In the genomic region with DNA sequence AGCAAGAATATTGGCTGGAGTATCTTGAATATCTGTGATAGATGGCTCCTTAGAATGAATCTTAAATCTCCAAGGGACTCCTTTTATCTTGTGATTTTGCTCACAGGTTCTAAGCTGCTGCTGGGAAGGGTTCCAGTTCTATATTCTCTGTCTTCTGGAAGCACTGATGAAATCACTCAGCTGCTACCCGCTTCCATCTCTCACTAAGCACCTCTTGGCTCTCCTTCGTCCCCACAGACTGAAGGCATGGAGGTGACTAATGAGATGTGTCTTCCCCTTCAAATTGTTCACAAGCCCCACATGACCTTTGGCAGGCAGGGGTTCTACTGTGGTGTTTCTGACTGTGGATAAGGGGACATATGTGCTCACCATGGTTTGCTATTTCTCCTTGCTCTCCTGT, we compare ENCODE assay signal across 18 cellular contexts.
DNase-seq lines count a peak whose midpoint lies in the region; ATAC-seq and TF ChIP-seq lines count a peak whose summit lies in the region.
"Had no signal": no experiment of that assay in that cellular context is flagged by ENCODE, and none has a peak within 500 bp of the region (broad histone marks: within the 10 kb centered on the region; RNA-seq: fewer than 3 reads in every experiment).

No MANE protein-coding gene starts in this region.

- H2AFZ ChIP-seq in fibroblast of lung (ENCODE audit: low read length): no peak overlapping the region

- intact Hi-C loops in activated CD4-positive, alpha-beta T cell treated with anti-CD3 and anti-CD28 coated beads, Interleukin-2, amount 10 ng/mL, durations not matched to agents 24 days and 14 days (cut with micrococcal nuclease): loop anchor here (2.0 kb wide), 1 partner anchor 23 kb away; no protein-coding TSS in a partner anchor
- intact Hi-C loops in left ventricle myocardium superior (cut with micrococcal nuclease): no loop called here

- ATAC-seq in activated T-helper 17 cell treated with anti-CD3 and anti-CD28 coated beads, Interleukin-2, amount 50 U/mL, for 72 hours (replicated peaks): peak; percentile 47
- ATAC-seq in stimulated activated effector memory CD8-positive, alpha-beta T cell treated with anti-CD3 and anti-CD28 coated beads, Interleukin-12 subunit alpha, Interleukin-12 subunit beta, amount 100 ng/mL, for 72 hours: peak; percentile 53
- no peak for ATAC-seq in left ventricle myocardium superior
- ATAC-seq: mucosa of descending colon had no signal

- no peak overlapping the region for H3K27ac ChIP-seq in fibroblast of lung (ENCODE audit: insufficient read depth, low read length)
- H3K27ac ChIP-seq: left ventricle myocardium inferior had no signal

- no peaks in the 10 kb centered on the region for H3K9me3 ChIP-seq in fibroblast of lung (ENCODE audit: control insufficient read depth, insufficient read depth, low read depth, low read length)
- H3K9me3 ChIP-seq: BE2C, HAP-1, left ventricle myocardium inferior, mucosa of descending colon had no signal

- H3K4me2 ChIP-seq in fibroblast of lung (ENCODE audit: extremely low read depth, insufficient read depth, low read length): no peak overlapping the region

- no peak overlapping the region for H3K9ac ChIP-seq in fibroblast of lung (ENCODE audit: insufficient read depth, low read length)

- H3K36me3 ChIP-seq in fibroblast of lung (ENCODE audit: control insufficient read depth, insufficient read depth, low read length): no peaks in the 10 kb centered on the region

- no peak for TF ChIP-seq CTCF in fibroblast of lung (conservative IDR thresholded peaks at IDR 0.05 in 1 of 2, IDR thresholded peaks at IDR 0.05 in 1 of 2; ENCODE audit: low read depth in 1 of 2, low read length in 2 of 2)

- DNase-seq in activated CD4-positive, alpha-beta T cell treated with anti-CD3 and anti-CD28 coated beads, Interleukin-2, amount 10 ng/mL, durations not matched to agents 24 days and 14 days: no peak
- no peak for DNase-seq in activated CD4-positive, alpha-beta T cell treated with anti-CD3 and anti-CD28 coated beads for 4 hours
- peak; percentile 4 to 61 for DNase-seq in fibroblast of lung (ENCODE audit: low read depth in 2 of 2)
- no peak for DNase-seq in stimulated activated effector memory CD8-positive, alpha-beta T cell treated with anti-CD3 and anti-CD28 coated beads, Interleukin-12 subunit alpha, Interleukin-12 subunit beta, amount 100 ng/mL, for 72 hours (ENCODE audit: low spot score in 2 of 2)
- no peak for DNase-seq in islet precursor cell
- no peak for DNase-seq in left ventricle myocardium superior
- no peak for DNase-seq in T1000 (lab: John Stamatoyannopoulos, UW)
- DNase-seq: BE2C; central memory CD4-positive, alpha-beta T cell; left ventricle myocardium inferior; mucosa of descending colon; NCI-H1105; NCI-H2107; NCI-H524; stimulated activated naive CD4-positive, alpha-beta T cell had no signal

- peaks cover 2% of the 10 kb centered on the region for H3K27me3 Mint-ChIP-seq in activated CD4-positive, alpha-beta T cell treated with anti-CD3 and anti-CD28 coated beads, Interleukin-2, amount 10 ng/mL, durations not matched to agents 24 days and 14 days
- peaks cover 9% of the 10 kb centered on the region for H3K27me3 Mint-ChIP-seq in activated T-helper 17 cell treated with anti-CD3 and anti-CD28 coated beads, Interleukin-2, amount 50 U/mL, for 72 hours
- H3K27me3 Mint-ChIP-seq: type B pancreatic cell had no signal

- no peaks in the 10 kb centered on the region for H3K4me1 ChIP-seq in fibroblast of lung (ENCODE audit: control insufficient read depth, extremely low read depth, insufficient read depth, low read length)
- H3K4me1 ChIP-seq: BE2C, HAP-1, left ventricle myocardium inferior had no signal

- H3K27me3 ChIP-seq in fibroblast of lung (ENCODE audit: control insufficient read depth, insufficient read depth, low read length): no peaks in the 10 kb centered on the region
- H3K27me3 ChIP-seq: BE2C had no signal

- peak overlapping the region; percentile 85 for H3K27ac Mint-ChIP-seq in activated CD4-positive, alpha-beta T cell treated with anti-CD3 and anti-CD28 coated beads, Interleukin-2, amount 10 ng/mL, durations not matched to agents 24 days and 14 days
- peak overlapping the region; percentile 37 for H3K27ac Mint-ChIP-seq in activated T-helper 17 cell treated with anti-CD3 and anti-CD28 coated beads, Interleukin-2, amount 50 U/mL, for 72 hours
- H3K27ac Mint-ChIP-seq in stimulated activated effector memory CD8-positive, alpha-beta T cell treated with anti-CD3 and anti-CD28 coated beads, Interleukin-12 subunit alpha, Interleukin-12 subunit beta, amount 100 ng/mL, for 72 hours: peak overlapping the region; percentile 53
- H3K27ac Mint-ChIP-seq: type B pancreatic cell had no signal

- no peaks in the 10 kb centered on the region for H3K79me2 ChIP-seq in fibroblast of lung (ENCODE audit: control insufficient read depth, insufficient read depth, low read length)

- peaks cover 27% of the 10 kb centered on the region for H3K4me1 Mint-ChIP-seq in activated CD4-positive, alpha-beta T cell treated with anti-CD3 and anti-CD28 coated beads, Interleukin-2, amount 10 ng/mL, durations not matched to agents 24 days and 14 days
- H3K4me1 Mint-ChIP-seq in activated T-helper 17 cell treated with anti-CD3 and anti-CD28 coated beads, Interleukin-2, amount 50 U/mL, for 72 hours: peaks cover 18% of the 10 kb centered on the region
- peaks cover 27% of the 10 kb centered on the region for H3K4me1 Mint-ChIP-seq in stimulated activated effector memory CD8-positive, alpha-beta T cell treated with anti-CD3 and anti-CD28 coated beads, Interleukin-12 subunit alpha, Interleukin-12 subunit beta, amount 100 ng/mL, for 72 hours

- H3K4me3 ChIP-seq in fibroblast of lung (replicated peaks in 1 of 4; ENCODE audit: control extremely low read depth in 1 of 4, insufficient read depth in 1 of 4, low read depth in 3 of 4, low read length in 4 of 4): no peak overlapping the region
- H3K4me3 ChIP-seq: HAP-1, left ventricle myocardium inferior, mucosa of descending colon had no signal

- no peaks in the 10 kb centered on the region for H4K20me1 ChIP-seq in fibroblast of lung (ENCODE audit: control insufficient read depth, extremely low read depth, insufficient read depth, low read length)

- peaks cover 31% of the 10 kb centered on the region for H3K9me3 Mint-ChIP-seq in activated CD4-positive, alpha-beta T cell treated with anti-CD3 and anti-CD28 coated beads, Interleukin-2, amount 10 ng/mL, durations not matched to agents 24 days and 14 days
- H3K9me3 Mint-ChIP-seq in activated T-helper 17 cell treated with anti-CD3 and anti-CD28 coated beads, Interleukin-2, amount 50 U/mL, for 72 hours: no peaks in the 10 kb centered on the region
- H3K9me3 Mint-ChIP-seq in stimulated activated effector memory CD8-positive, alpha-beta T cell treated with anti-CD3 and anti-CD28 coated beads, Interleukin-12 subunit alpha, Interleukin-12 subunit beta, amount 100 ng/mL, for 72 hours: no peaks in the 10 kb centered on the region

- H3K4me3 Mint-ChIP-seq in activated CD4-positive, alpha-beta T cell treated with anti-CD3 and anti-CD28 coated beads, Interleukin-2, amount 10 ng/mL, durations not matched to agents 24 days and 14 days: no peak overlapping the region
- H3K4me3 Mint-ChIP-seq in activated T-helper 17 cell treated with anti-CD3 and anti-CD28 coated beads, Interleukin-2, amount 50 U/mL, for 72 hours: peak overlapping the region; percentile 37
- H3K4me3 Mint-ChIP-seq in stimulated activated effector memory CD8-positive, alpha-beta T cell treated with anti-CD3 and anti-CD28 coated beads, Interleukin-12 subunit alpha, Interleukin-12 subunit beta, amount 100 ng/mL, for 72 hours: no peak overlapping the region
- H3K4me3 Mint-ChIP-seq: type B pancreatic cell had no signal

- H3K36me3 Mint-ChIP-seq in activated CD4-positive, alpha-beta T cell treated with anti-CD3 and anti-CD28 coated beads, Interleukin-2, amount 10 ng/mL, durations not matched to agents 24 days and 14 days (ENCODE audit: low read depth): peaks cover 44% of the 10 kb centered on the region
- H3K36me3 Mint-ChIP-seq in activated T-helper 17 cell treated with anti-CD3 and anti-CD28 coated beads, Interleukin-2, amount 50 U/mL, for 72 hours (ENCODE audit: low read depth): peaks cover 27% of the 10 kb centered on the region
- H3K36me3 Mint-ChIP-seq in stimulated activated effector memory CD8-positive, alpha-beta T cell treated with anti-CD3 and anti-CD28 coated beads, Interleukin-12 subunit alpha, Interleukin-12 subunit beta, amount 100 ng/mL, for 72 hours: peaks cover 23% of the 10 kb centered on the region

Comparison
In these comparisons a context has a peak if more than half of its experiments do, and no peak if none do; other contexts are left out.
1. DNase-seq: peak in fibroblast of lung (2 of 2); none in activated CD4-positive, alpha-beta T cell treated with anti-CD3 and anti-CD28 coated beads, Interleukin-2, amount 10 ng/mL, durations not matched to agents 24 days and 14 days (single experiment), activated CD4-positive, alpha-beta T cell treated with anti-CD3 and anti-CD28 coated beads for 4 hours (0 of 2), stimulated activated effector memory CD8-positive, alpha-beta T cell treated with anti-CD3 and anti-CD28 coated beads, Interleukin-12 subunit alpha, Interleukin-12 subunit beta, amount 100 ng/mL, for 72 hours (0 of 2), islet precursor cell (single experiment), left ventricle myocardium superior (single experiment) and T1000 (single experiment).
2. Peak in every context shown above with its lines, with median percentiles within 50 percentile points of each other: H3K27ac Mint-ChIP-seq.